1 cellular context compared by ENCODE assay signal in genomic region chr1:178300350-178300699, GRCh38.
TF ChIP-seq lines count a peak whose summit lies in the region.

No MANE protein-coding gene starts in this region.

TF ChIP-seq in A549, 52 proteins besides CTCF, POLR2A, EP300 and RAD21 (continued from another document):
- no peak for TF ChIP-seq PBX3 (IDR thresholded peaks at IDR 0.05)
- TF ChIP-seq HDAC2 (IDR thresholded peaks at IDR 0.05) = no peak
- no peak for TF ChIP-seq FOSL2 (IDR thresholded peaks at IDR 0.05)
- no peak for TF ChIP-seq FOSL2 (CRISPR knock-in tag; IDR thresholded peaks at IDR 0.05)
- no peak for TF ChIP-seq ATOH8 (CRISPR knock-in tag; IDR thresholded peaks at IDR 0.05; ENCODE audit: low read depth)
- no peak for TF ChIP-seq RFX5 (IDR thresholded peaks at IDR 0.05)
- TF ChIP-seq POLR2AphosphoS2 (conservative IDR thresholded peaks at IDR 0.05; ENCODE audit: low read length) = no peak
- TF ChIP-seq MAFK (IDR thresholded peaks at IDR 0.05; ENCODE audit: partially characterized antibody) = no peak
